14 cellular contexts compared by ENCODE assay signal in genomic region chr11:48033918-48034341, GRCh38. TPM values are rescaled to one million over a fixed set of nuclear protein-coding genes. Genes with fewer than 3 reads are reported as not detected.
DNase-seq lines count a peak whose midpoint lies in the region; ATAC-seq and TF ChIP-seq lines count a peak whose summit lies in the region.
"Had no signal": no experiment of that assay in that cellular context is flagged by ENCODE, and none has a peak within 500 bp of the region (broad histone marks: within the 10 kb centered on the region; RNA-seq: fewer than 3 reads in every experiment).

No MANE protein-coding gene starts in this region.

- H3K9me3 ChIP-seq in left lung, result no peaks in the 10 kb centered on the region

- H3K4me3 ChIP-seq in left lung, result no peak overlapping the region

- H3K4me1 Mint-ChIP-seq in activated B cell treated with CpG ODN at 0.5 μM for 24 hours, result peaks cover 73% of the 10 kb centered on the region

- H3K27me3 ChIP-seq in left lung, result no peaks in the 10 kb centered on the region

- no peak overlapping the region for H3K4me3 Mint-ChIP-seq in activated B cell treated with CpG ODN at 0.5 μM for 24 hours

- CTCF ChIA-PET in activated B cell treated with CpG ODN at 0.5 μM for 24 hours (lab: Charles Lee), result interaction anchor here (0.9 to 2.6 kb wide), 3 partner anchors 9 to 75 kb away, joined by 3 to 11 read pairs (median 3); no protein-coding TSS in a partner anchor

- TF ChIP-seq CTCF in activated B cell treated with CpG ODN at 0.5 μM for 24 hours (IDR thresholded peaks at IDR 0.05) (no peak), left lung (IDR thresholded peaks at IDR 0.05) (no peak)

- no peaks in the 10 kb centered on the region for H3K27me3 Mint-ChIP-seq in activated B cell treated with CpG ODN at 0.5 μM for 24 hours
- H3K27me3 Mint-ChIP-seq: progenitor cell of endocrine pancreas had no signal

- H3K27ac ChIP-seq in left lung, result peak overlapping the region in 1 of 2 donors; percentile 88

- DNase-seq in Ammon's horn (ENCODE audit: low spot score), result peak; percentile 65
- DNase-seq in KBM-7, result peak; percentile 62
- no peak for DNase-seq in activated B cell treated with CpG ODN at 0.5 μM for 24 hours
- DNase-seq in left lung, result no peak
- no peak for DNase-seq in RKO (ENCODE audit: low spot score)
- no peak for DNase-seq in inferior parietal cortex (ENCODE audit: extremely low spot score)
- DNase-seq: cortex of kidney, GOT3, NCI-H2171, OCI-M1, T-helper 9 cell had no signal

- peaks cover 15 to 95% of the 10 kb centered on the region in 2 donors for H3K4me1 ChIP-seq in left lung

- peaks cover 4% of the 10 kb centered on the region for H3K36me3 Mint-ChIP-seq in activated B cell treated with CpG ODN at 0.5 μM for 24 hours (ENCODE audit: low read depth)

- no peaks in the 10 kb centered on the region for H3K36me3 ChIP-seq in left lung

- ATAC-seq in activated B cell treated with CpG ODN at 0.5 μM for 24 hours (ENCODE audit: low read depth) (no peak), left lung (peak; percentile 33), GM18502 (IDR thresholded peaks at IDR 0.05; ENCODE audit: poor library complexity, unreplicated experiment) (no peak), HG02884 (IDR thresholded peaks at IDR 0.05; ENCODE audit: unreplicated experiment) (no peak)

- POLR2A ChIA-PET in activated B cell treated with CpG ODN at 0.5 μM for 24 hours (lab: Charles Lee), result interaction anchor here (0.9 to 2.9 kb wide), 6 partner anchors 9 to 75 kb away, joined by 3 to 29 read pairs (median 8); no protein-coding TSS in a partner anchor

- intact Hi-C loops in activated B cell treated with CpG ODN at 0.5 μM for 24 hours (cut with micrococcal nuclease) (loop anchor here (2.0 kb wide), 1 partner anchor 21 kb away; no protein-coding TSS in a partner anchor), left lung (cut with DNase I) (no loop called here)

- no peaks in the 10 kb centered on the region for H3K9me3 Mint-ChIP-seq in activated B cell treated with CpG ODN at 0.5 μM for 24 hours

- peak overlapping the region; percentile 85 for H3K27ac Mint-ChIP-seq in activated B cell treated with CpG ODN at 0.5 μM for 24 hours
- H3K27ac Mint-ChIP-seq: progenitor cell of endocrine pancreas had no signal

- in situ Hi-C loops in KBM-7 (cut with MboI; ENCODE audit: low pct_unique_long_range_greater_than_20kb, low sequenced_read_pairs), result no loop called here

RNA-seq across cellular contexts. Expression of gene PTPRJ, which starts 53.6 kb away (rescaled TPM):
- 18.8 and 19.2 TPM in 2 replicates for total RNA-seq in activated B cell treated with CpG ODN at 0.5 μM for 24 hours
- total RNA-seq in left lung, result 10 to 100 TPM; 42.2 to 63.5 TPM

Comparison
In these comparisons a context has a peak if more than half of its experiments do, and no peak if none do; other contexts are left out.
1. DNase-seq: peak in Ammon's horn (single experiment) and KBM-7 (single experiment); none in activated B cell treated with CpG ODN at 0.5 μM for 24 hours (single experiment), left lung (0 of 2), RKO (single experiment) and inferior parietal cortex (single experiment).